15 cellular contexts compared by ENCODE assay signal in genomic region chr17:65184235-65184959, GRCh38. TPM values are rescaled to one million over a fixed set of nuclear protein-coding genes. Genes with fewer than 3 reads are reported as not detected.
DNase-seq lines count a peak whose midpoint lies in the region; ATAC-seq lines count a peak whose summit lies in the region.
"Had no signal": no experiment of that assay in that cellular context is flagged by ENCODE, and none has a peak within 500 bp of the region (broad histone marks: within the 10 kb centered on the region; RNA-seq: fewer than 3 reads in every experiment).

No MANE protein-coding gene starts in this region.

- DNase-seq in activated T-cell treated with anti-CD3 and anti-CD28 coated beads, Interleukin-2, amount 50 U/mL, for 24 hours, result no peak
- no peak for DNase-seq in activated T-cell treated with anti-CD3 and anti-CD28 coated beads, Interleukin-2, amount 50 U/mL, for 48 hours
- DNase-seq in activated T-helper 1 cell treated with anti-CD3 and anti-CD28 coated beads, Interleukin-12 subunit alpha, Interleukin-12 subunit beta, Interleukin-2, Interleukin-4 antibody, amounts not matched to agents 30 ng/mL and 10 ng/mL and 1 ng/mL, durations not matched to agents 14 hours and 24 hours and 36 hours (ENCODE audit: low spot score), result no peak
- DNase-seq in immature natural killer cell (no peak), HAP-1 (ENCODE audit: low spot score in 2 of 2) (no peak), T1000 (lab: John Stamatoyannopoulos, UW) (no peak)
- DNase-seq: activated CD4-positive, alpha-beta T cell treated with anti-CD3 and anti-CD28 coated beads for 4 hours; adrenal gland; gastrocnemius medialis; T-helper 9 cell; uterus had no signal

- H3K9me3 Mint-ChIP-seq in activated T-cell treated with anti-CD3 and anti-CD28 coated beads, Interleukin-2, amount 50 U/mL, for 24 hours, result no peaks in the 10 kb centered on the region
- H3K9me3 Mint-ChIP-seq in activated T-helper 1 cell treated with anti-CD3 and anti-CD28 coated beads, Interleukin-12 subunit alpha, Interleukin-12 subunit beta, Interleukin-2, Interleukin-4 antibody, amounts not matched to agents 30 ng/mL and 10 ng/mL and 1 ng/mL, durations not matched to agents 14 hours and 24 hours and 36 hours, result no peaks in the 10 kb centered on the region
- no peaks in the 10 kb centered on the region for H3K9me3 Mint-ChIP-seq in immature natural killer cell
- no peaks in the 10 kb centered on the region for H3K9me3 Mint-ChIP-seq in stimulated activated memory B cell treated with anti-CD40 and anti-IgM and Interleukin-4, amounts not matched to agents 10 μg/mL and 1 μg/mL and 100 μg/mL, for 72 hours

- no peak overlapping the region for H3K4me3 ChIP-seq in HAP-1
- H3K4me3 ChIP-seq: adrenal gland, gastrocnemius medialis, right atrium auricular region, uterus had no signal

- H3K36me3 ChIP-seq in HAP-1 (replicated peaks), result no peaks in the 10 kb centered on the region
- H3K36me3 ChIP-seq: adrenal gland, gastrocnemius medialis, right atrium auricular region, uterus had no signal

- in situ Hi-C loops in HAP-1 (cut with MboI; ENCODE audit: low sequenced_read_pairs), result no loop called here

- intact Hi-C loops in activated T-helper 1 cell treated with anti-CD3 and anti-CD28 coated beads, Interleukin-12 subunit alpha, Interleukin-12 subunit beta, Interleukin-2, Interleukin-4 antibody, amounts not matched to agents 30 ng/mL and 10 ng/mL and 1 ng/mL, durations not matched to agents 14 hours and 24 hours and 36 hours (cut with micrococcal nuclease), result loop anchor here (5.0 kb wide), 2 partner anchors 157 to 197 kb away; no protein-coding TSS in a partner anchor

- H3K36me3 Mint-ChIP-seq in activated T-cell treated with anti-CD3 and anti-CD28 coated beads, Interleukin-2, amount 50 U/mL, for 24 hours (ENCODE audit: low read depth), result no peaks in the 10 kb centered on the region
- no peaks in the 10 kb centered on the region for H3K36me3 Mint-ChIP-seq in activated T-helper 1 cell treated with anti-CD3 and anti-CD28 coated beads, Interleukin-12 subunit alpha, Interleukin-12 subunit beta, Interleukin-2, Interleukin-4 antibody, amounts not matched to agents 30 ng/mL and 10 ng/mL and 1 ng/mL, durations not matched to agents 14 hours and 24 hours and 36 hours (ENCODE audit: low read depth)
- peaks cover 0 to 9% (median 7%) of the 10 kb centered on the region in 3 donors for H3K36me3 Mint-ChIP-seq in immature natural killer cell
- no peaks in the 10 kb centered on the region for H3K36me3 Mint-ChIP-seq in stimulated activated memory B cell treated with anti-CD40 and anti-IgM and Interleukin-4, amounts not matched to agents 10 μg/mL and 1 μg/mL and 100 μg/mL, for 72 hours

- peaks cover 42% of the 10 kb centered on the region for H3K4me1 Mint-ChIP-seq in activated T-cell treated with anti-CD3 and anti-CD28 coated beads, Interleukin-2, amount 50 U/mL, for 24 hours (ENCODE audit: low read depth)
- peaks cover 53% of the 10 kb centered on the region for H3K4me1 Mint-ChIP-seq in activated T-helper 1 cell treated with anti-CD3 and anti-CD28 coated beads, Interleukin-12 subunit alpha, Interleukin-12 subunit beta, Interleukin-2, Interleukin-4 antibody, amounts not matched to agents 30 ng/mL and 10 ng/mL and 1 ng/mL, durations not matched to agents 14 hours and 24 hours and 36 hours (ENCODE audit: low read depth)
- H3K4me1 Mint-ChIP-seq in immature natural killer cell, result peaks cover 45 to 58% of the 10 kb centered on the region in 2 donors
- peaks cover 50% of the 10 kb centered on the region for H3K4me1 Mint-ChIP-seq in stimulated activated memory B cell treated with anti-CD40 and anti-IgM and Interleukin-4, amounts not matched to agents 10 μg/mL and 1 μg/mL and 100 μg/mL, for 72 hours

- H3K27me3 Mint-ChIP-seq in activated T-cell treated with anti-CD3 and anti-CD28 coated beads, Interleukin-2, amount 50 U/mL, for 24 hours, result peaks cover 4% of the 10 kb centered on the region
- H3K27me3 Mint-ChIP-seq in activated T-helper 1 cell treated with anti-CD3 and anti-CD28 coated beads, Interleukin-12 subunit alpha, Interleukin-12 subunit beta, Interleukin-2, Interleukin-4 antibody, amounts not matched to agents 30 ng/mL and 10 ng/mL and 1 ng/mL, durations not matched to agents 14 hours and 24 hours and 36 hours (ENCODE audit: insufficient read depth), result peaks cover 13% of the 10 kb centered on the region
- H3K27me3 Mint-ChIP-seq in immature natural killer cell (ENCODE audit: low read depth in 3 of 3), result peaks cover 5 to 13% (median 5%) of the 10 kb centered on the region in 3 donors
- H3K27me3 Mint-ChIP-seq in stimulated activated memory B cell treated with anti-CD40 and anti-IgM and Interleukin-4, amounts not matched to agents 10 μg/mL and 1 μg/mL and 100 μg/mL, for 72 hours, result peaks cover 29% of the 10 kb centered on the region

- H3K4me3 Mint-ChIP-seq in activated T-cell treated with anti-CD3 and anti-CD28 coated beads, Interleukin-2, amount 50 U/mL, for 24 hours, result no peak overlapping the region
- H3K4me3 Mint-ChIP-seq in activated T-helper 1 cell treated with anti-CD3 and anti-CD28 coated beads, Interleukin-12 subunit alpha, Interleukin-12 subunit beta, Interleukin-2, Interleukin-4 antibody, amounts not matched to agents 30 ng/mL and 10 ng/mL and 1 ng/mL, durations not matched to agents 14 hours and 24 hours and 36 hours, result no peak overlapping the region
- no peak overlapping the region for H3K4me3 Mint-ChIP-seq in immature natural killer cell
- no peak overlapping the region for H3K4me3 Mint-ChIP-seq in stimulated activated memory B cell treated with anti-CD40 and anti-IgM and Interleukin-4, amounts not matched to agents 10 μg/mL and 1 μg/mL and 100 μg/mL, for 72 hours

- ATAC-seq in stimulated activated memory B cell treated with anti-CD40 and anti-IgM and Interleukin-4, amounts not matched to agents 10 μg/mL and 1 μg/mL and 100 μg/mL, for 72 hours, result no peak
- ATAC-seq in HG02970 (IDR thresholded peaks at IDR 0.05; ENCODE audit: low FRiP score, unreplicated experiment), result no peak
- ATAC-seq: gastrocnemius medialis had no signal

- H3K9me3 ChIP-seq in HAP-1, result no peaks in the 10 kb centered on the region
- H3K9me3 ChIP-seq: adrenal gland, gastrocnemius medialis, right atrium auricular region, uterus had no signal

- peak overlapping the region; percentile 30 for H3K27ac Mint-ChIP-seq in activated T-cell treated with anti-CD3 and anti-CD28 coated beads, Interleukin-2, amount 50 U/mL, for 24 hours
- H3K27ac Mint-ChIP-seq in activated T-helper 1 cell treated with anti-CD3 and anti-CD28 coated beads, Interleukin-12 subunit alpha, Interleukin-12 subunit beta, Interleukin-2, Interleukin-4 antibody, amounts not matched to agents 30 ng/mL and 10 ng/mL and 1 ng/mL, durations not matched to agents 14 hours and 24 hours and 36 hours, result peak overlapping the region; percentile 55
- H3K27ac Mint-ChIP-seq in immature natural killer cell, result peak overlapping the region in 5 of 6 donors; percentile 44 to 88 (median 84)
- peak overlapping the region; percentile 23 for H3K27ac Mint-ChIP-seq in stimulated activated memory B cell treated with anti-CD40 and anti-IgM and Interleukin-4, amounts not matched to agents 10 μg/mL and 1 μg/mL and 100 μg/mL, for 72 hours

- H3K27me3 ChIP-seq in HAP-1 (ENCODE audit: low read depth), result no peaks in the 10 kb centered on the region
- H3K27me3 ChIP-seq: adrenal gland, right atrium auricular region, uterus had no signal

- no peaks in the 10 kb centered on the region for H3K4me1 ChIP-seq in HAP-1
- H3K4me1 ChIP-seq: gastrocnemius medialis, right atrium auricular region, uterus had no signal

RNA-seq across cellular contexts. Expression of gene RGS9, which starts 47.2 kb away (rescaled TPM):
- 1.1 and 1.8 TPM in 2 replicates for total RNA-seq in activated T-helper 1 cell treated with anti-CD3 and anti-CD28 coated beads, Interleukin-12 subunit alpha, Interleukin-12 subunit beta, Interleukin-2, Interleukin-4 antibody, amounts not matched to agents 30 ng/mL and 10 ng/mL and 1 ng/mL, durations not matched to agents 14 hours and 24 hours and 36 hours
- 10 to 100 TPM; 16.9 to 30.3 (median 17.5) TPM for polyA plus RNA-seq in immature natural killer cell
- total RNA-seq: HT-29 had no signal

Comparison
In these comparisons a context has a peak if more than half of its experiments do, and no peak if none do; other contexts are left out.
1. H3K27ac Mint-ChIP-seq: peak in every context shown above with its lines; median percentile 84 in immature natural killer cell; 55 in activated T-helper 1 cell treated with anti-CD3 and anti-CD28 coated beads, Interleukin-12 subunit alpha, Interleukin-12 subunit beta, Interleukin-2, Interleukin-4 antibody, amounts not matched to agents 30 ng/mL and 10 ng/mL and 1 ng/mL, durations not matched to agents 14 hours and 24 hours and 36 hours; 30 in activated T-cell treated with anti-CD3 and anti-CD28 coated beads, Interleukin-2, amount 50 U/mL, for 24 hours; 23 in stimulated activated memory B cell treated with anti-CD40 and anti-IgM and Interleukin-4, amounts not matched to agents 10 μg/mL and 1 μg/mL and 100 μg/mL, for 72 hours.